Comparison of ENCODE assay signal across 9 cellular contexts in genomic region chr15:58469432-58470353, GRCh38. TPM values are rescaled to one million over a fixed set of nuclear protein-coding genes. Genes with fewer than 3 reads are reported as not detected.
DNase-seq lines count a peak whose midpoint lies in the region; ATAC-seq and TF ChIP-seq lines count a peak whose summit lies in the region.
"Had no signal": no experiment of that assay in that cellular context is flagged by ENCODE, and none has a peak within 500 bp of the region (broad histone marks: within the 10 kb centered on the region; RNA-seq: fewer than 3 reads in every experiment).

No MANE protein-coding gene starts in this region.

- no peaks in the 10 kb centered on the region for H3K9me3 ChIP-seq in thoracic aorta

- no peaks in the 10 kb centered on the region for H3K27me3 ChIP-seq in thoracic aorta (replicated peaks; ENCODE audit: insufficient read depth)

- H3K4me3 ChIP-seq in thoracic aorta: no peak overlapping the region

- ATAC-seq in left ventricle myocardium superior (peak; percentile 81), thoracic aorta (ENCODE audit: insufficient number of reproducible peaks, low FRiP score, low read depth) (peak; percentile 63)

- intact Hi-C loops in left ventricle myocardium superior (cut with micrococcal nuclease): no loop called here

- H3K36me3 ChIP-seq in thoracic aorta: no peaks in the 10 kb centered on the region

- H3K27ac ChIP-seq in thoracic aorta: no peak overlapping the region

- H3K4me1 ChIP-seq in thoracic aorta (ENCODE audit: control insufficient read depth in 1 of 2, low read depth in 2 of 2): peaks cover 0 to 13% of the 10 kb centered on the region in 2 donors

- TF ChIP-seq CTCF in thoracic aorta (IDR thresholded peaks at IDR 0.05): no peak

- DNase-seq in NCI-H2171 treated with DMSO at 0.1 percent for 48 hours (lab: John Stamatoyannopoulos, UW) (peak; percentile 8), NCI-H2171 (lab: John Stamatoyannopoulos, UW) (no peak), SW480 (ENCODE audit: low spot score) (peak; percentile 79), left ventricle myocardium superior (no peak), thoracic aorta (ENCODE audit: low spot score) (no peak), SHP77 treated with DMSO at 0.1 percent for 48 hours (lab: John Stamatoyannopoulos, UW) (no peak), hypothalamus (lab: John Stamatoyannopoulos, UW) (no peak), NCI-H1930 (lab: John Stamatoyannopoulos, UW) (no peak)

RNA-seq across cellular contexts. Expression of gene LIPC, which starts 37.9 kb away (rescaled TPM):
- total RNA-seq in left ventricle myocardium superior (0.32 TPM), thoracic aorta (not detected)
- total RNA-seq: B cell had no signal

Comparison
In these comparisons a context has a peak if more than half of its experiments do, and no peak if none do; other contexts are left out.
1. DNase-seq: peak in NCI-H2171 treated with DMSO at 0.1 percent for 48 hours (single experiment) and SW480 (single experiment); none in NCI-H2171 (single experiment), left ventricle myocardium superior (single experiment), thoracic aorta (single experiment), SHP77 treated with DMSO at 0.1 percent for 48 hours (single experiment), hypothalamus (0 of 51) and NCI-H1930 (0 of 2).